ENCODE assay signal across 8 cellular contexts in genomic region chr10:100912013-100912608, GRCh38. TPM values are rescaled to one million over a fixed set of nuclear protein-coding genes. Genes with fewer than 3 reads are reported as not detected.
DNase-seq lines count a peak whose midpoint lies in the region; ATAC-seq and TF ChIP-seq lines count a peak whose summit lies in the region.

No MANE protein-coding gene starts in this region.

- peak overlapping the region; percentile 94 for H3K4me2 ChIP-seq in mammary epithelial cell (ENCODE audit: insufficient read depth, low read depth, low read length)

- peak; percentile 27 for DNase-seq in CMK (ENCODE audit: low read depth)
- no peak for DNase-seq in Jurkat, Clone E6-1 (ENCODE audit: low read depth, low spot score)
- no peak for DNase-seq in mammary epithelial cell
- DNase-seq in NCI-H2029 (lab: John Stamatoyannopoulos, UW), result no peak
- no peak for DNase-seq in SW480 (ENCODE audit: low spot score)

- intact Hi-C loops in mammary epithelial cell (cut with micrococcal nuclease), result no loop called here

- dilution Hi-C loops in mammary epithelial cell (cut with HindIII; ENCODE audit: low sequenced_read_pairs), result loop anchor here (5.0 kb wide), 1 partner anchor 70 kb away; no protein-coding TSS in a partner anchor

- CTCF ChIA-PET in mammary epithelial cell (lab: Charles Lee; ENCODE audit: low non-redundant PET), result interaction anchor here (0.6 kb wide), 1 partner anchor 86 kb away, joined by 3 read pairs; no protein-coding TSS in a partner anchor

- 4% methylated on average over 12 of the region's 12 CpGs for WGBS in mammary epithelial cell (ENCODE audit: low coverage, missing lambda C conversion rate)

- H3K27me3 ChIP-seq in mammary epithelial cell (ENCODE audit: insufficient read depth, low read length), result no peaks in the 10 kb centered on the region
- H3K27me3 ChIP-seq in mononuclear cell (ENCODE audit: insufficient read depth, low read length), result no peaks in the 10 kb centered on the region

- peak overlapping the region; percentile 100 for H2AFZ ChIP-seq in mammary epithelial cell (ENCODE audit: low read depth, low read length)

- no peaks in the 10 kb centered on the region for H3K9me3 ChIP-seq in mammary epithelial cell (replicated peaks; ENCODE audit: insufficient read depth, low read length)
- H3K9me3 ChIP-seq in mononuclear cell (ENCODE audit: low read depth, low read length), result no peaks in the 10 kb centered on the region

- peaks cover 8% of the 10 kb centered on the region for H3K4me1 ChIP-seq in mammary epithelial cell (ENCODE audit: insufficient read depth, low read length)
- H3K4me1 ChIP-seq in mononuclear cell (ENCODE audit: insufficient read depth, low read length), result peaks cover 25% of the 10 kb centered on the region

- peak overlapping the region; percentile 41 for H3K27ac ChIP-seq in mammary epithelial cell (ENCODE audit: insufficient read depth, low read depth, low read length)

- BruUV-seq in mammary epithelial cell (replicated peaks; lab: Mats Ljungman, UMichigan), result TSS peak; percentile 65

- H3K4me3 ChIP-seq in Jurkat, Clone E6-1 (ENCODE audit: low read length), result peak overlapping the region; percentile 85
- H3K4me3 ChIP-seq in mammary epithelial cell (replicated peaks in 1 of 3; ENCODE audit: insufficient read depth in 1 of 3, low read depth in 2 of 3, low read length in 3 of 3) (peak overlapping the region; percentile 83 to 97 (median 96)), mononuclear cell (ENCODE audit: low read length) (peak overlapping the region; percentile 99)

- no peaks in the 10 kb centered on the region for H4K20me1 ChIP-seq in mammary epithelial cell (ENCODE audit: insufficient read depth, low read length)

- H3K36me3 ChIP-seq in mammary epithelial cell (ENCODE audit: insufficient read depth, low read length), result peaks cover 4% of the 10 kb centered on the region

- peaks cover 37% of the 10 kb centered on the region for H3K79me2 ChIP-seq in mammary epithelial cell (ENCODE audit: insufficient read depth, low read length)

- H3K9ac ChIP-seq in mammary epithelial cell (ENCODE audit: insufficient read depth, low read length), result peak overlapping the region; percentile 67

- in situ Hi-C loops in mammary epithelial cell (cut with MboI; ENCODE audit: low sequenced_read_pairs in 2 of 2), result no loop called here

- no peak for TF ChIP-seq CTCF in mammary epithelial cell (conservative IDR thresholded peaks at IDR 0.05 in 1 of 2, IDR thresholded peaks at IDR 0.05 in 1 of 2; ENCODE audit: extremely low read depth in 1 of 2, insufficient read depth in 1 of 2, low read depth in 1 of 2, low read length in 2 of 2)

- no peak for ATAC-seq in GM18873 (IDR thresholded peaks at IDR 0.05; ENCODE audit: low FRiP score, unreplicated experiment)
- no peak for ATAC-seq in GM21529 (IDR thresholded peaks at IDR 0.05; ENCODE audit: unreplicated experiment)

RNA-seq across cellular contexts. Expression of gene SLF2, which starts 0.7 kb away (rescaled TPM):
- polyA plus RNA-seq in Jurkat, Clone E6-1 (2012; ENCODE audit: insufficient read depth, insufficient read length), result 16.2 TPM
- total RNA-seq in mammary epithelial cell (10 to 100 TPM; 24.5 to 28.3 TPM), mononuclear cell (17.0 TPM)
- 5.9 TPM for polyA plus RNA-seq in mammary epithelial cell
- polyA minus RNA-seq in mammary epithelial cell, result 20.3 TPM

RNA-seq across cellular contexts. Expression of gene SEMA4G, which starts 57.2 kb away (rescaled TPM):
- polyA plus RNA-seq in Jurkat, Clone E6-1 (2012; ENCODE audit: insufficient read depth, insufficient read length), result 5.3 TPM
- total RNA-seq in mammary epithelial cell, result 1 to 10 TPM in 1 of 2 donors, under 1 TPM in 1; 0.83 to 3.7 TPM
- polyA plus RNA-seq in mammary epithelial cell, result 2.3 TPM
- polyA minus RNA-seq in mammary epithelial cell, result 4.3 TPM
- total RNA-seq in mononuclear cell, result 0.10 TPM
